Comparison of ENCODE assay signal across 17 cellular contexts in the genomic region with DNA sequence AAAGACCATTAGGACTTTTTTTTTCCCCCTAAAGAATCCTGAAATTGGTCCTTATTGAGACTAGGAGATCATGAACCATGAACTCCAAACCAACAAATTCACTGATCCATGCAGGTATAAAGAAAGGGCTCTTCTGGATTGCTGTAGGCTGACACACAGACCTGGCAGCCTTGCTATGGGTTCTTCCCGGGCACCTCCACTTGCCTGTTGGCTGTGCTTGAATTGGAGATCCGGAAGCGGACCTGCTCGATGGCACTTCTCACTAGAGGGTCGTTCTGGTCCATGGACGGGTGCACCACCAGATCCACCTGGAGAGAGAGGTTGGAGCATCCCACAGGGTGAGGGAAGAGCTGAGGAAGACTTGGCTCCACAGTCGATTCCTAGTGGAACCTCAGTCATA. TPM values are rescaled to one million over a fixed set of nuclear protein-coding genes. Genes with fewer than 3 reads are reported as not detected.
DNase-seq lines count a peak whose midpoint lies in the region; ATAC-seq, FAIRE-seq and TF ChIP-seq lines count a peak whose summit lies in the region.
"Had no signal": no experiment of that assay in that cellular context is flagged by ENCODE, and none has a peak within 500 bp of the region (broad histone marks: within the 10 kb centered on the region; RNA-seq: fewer than 3 reads in every experiment).

No MANE protein-coding gene starts in this region.

- H3K36me3 Mint-ChIP-seq in activated naive CD8-positive, alpha-beta T cell treated with anti-CD3 and anti-CD28 coated beads for 36 hours: peaks cover 20% of the 10 kb centered on the region
- peaks cover 42% of the 10 kb centered on the region for H3K36me3 Mint-ChIP-seq in activated naive CD8-positive, alpha-beta T cell treated with anti-CD3 and anti-CD28 coated beads, Interleukin-2, amount 50 U/mL, for 24 hours (ENCODE audit: low read depth)
- H3K36me3 Mint-ChIP-seq in activated T-helper 2 cell treated with anti-CD3 and anti-CD28 coated beads, Interferon-gamma antibody, Interleukin-2, Interleukin-4, amounts not matched to agents 10 μg/mL and 5 μg/mL and 100 μg/mL, durations not matched to agents 14 hours and 24 hours and 36 hours (ENCODE audit: low read depth): peaks cover 59% of the 10 kb centered on the region
- H3K36me3 Mint-ChIP-seq in stimulated activated effector memory CD8-positive, alpha-beta T cell treated with anti-CD3 and anti-CD28 coated beads, Interleukin-12 subunit alpha, Interleukin-12 subunit beta, amount 100 ng/mL, for 72 hours: peaks cover 95% of the 10 kb centered on the region

- H3F3A ChIP-seq in SK-N-SH (replicated peaks; ENCODE audit: insufficient read depth): no peaks in the 10 kb centered on the region

- no peak overlapping the region for H2AFZ ChIP-seq in SK-N-SH (ENCODE audit: low read depth)
- H2AFZ ChIP-seq: GM23248 had no signal

- no peaks in the 10 kb centered on the region for H3K79me2 ChIP-seq in SK-N-SH (ENCODE audit: insufficient read depth)

- no peak overlapping the region for H3K27ac ChIP-seq in kidney (ENCODE audit: low read depth in 2 of 2, low read length in 2 of 2)
- H3K27ac ChIP-seq in SK-N-SH (ENCODE audit: low read depth in 2 of 2, low read length in 1 of 2): no peak overlapping the region
- no peak overlapping the region for H3K27ac ChIP-seq in RWPE1
- H3K27ac ChIP-seq: BLaER1 treated with 17β-estradiol and CSF1 and Interleukin-3, amounts not matched to agents 10 nM and 100 nM; GM23248 had no signal

- 95% methylated on average over 5 of the region's 7 CpGs for WGBS in SK-N-SH (ENCODE audit: low lambda C conversion rate)

- POLR2A ChIA-PET in SK-N-SH (lab: Yijun Ruan, JAX): no interaction called here
- POLR2A ChIA-PET in RWPE1 (lab: Yijun Ruan, JAX; ENCODE audit: low non-redundant PET): no interaction called here

- H3K4me1 Mint-ChIP-seq in activated naive CD8-positive, alpha-beta T cell treated with anti-CD3 and anti-CD28 coated beads for 36 hours: peaks cover 3% of the 10 kb centered on the region
- H3K4me1 Mint-ChIP-seq in activated naive CD8-positive, alpha-beta T cell treated with anti-CD3 and anti-CD28 coated beads, Interleukin-2, amount 50 U/mL, for 24 hours: no peaks in the 10 kb centered on the region
- H3K4me1 Mint-ChIP-seq in activated T-helper 2 cell treated with anti-CD3 and anti-CD28 coated beads, Interferon-gamma antibody, Interleukin-2, Interleukin-4, amounts not matched to agents 10 μg/mL and 5 μg/mL and 100 μg/mL, durations not matched to agents 14 hours and 24 hours and 36 hours (ENCODE audit: low read depth): no peaks in the 10 kb centered on the region
- peaks cover 15% of the 10 kb centered on the region for H3K4me1 Mint-ChIP-seq in stimulated activated effector memory CD8-positive, alpha-beta T cell treated with anti-CD3 and anti-CD28 coated beads, Interleukin-12 subunit alpha, Interleukin-12 subunit beta, amount 100 ng/mL, for 72 hours

- no peaks in the 10 kb centered on the region for H3K9me2 ChIP-seq in SK-N-SH

- no peaks in the 10 kb centered on the region for H4K20me1 ChIP-seq in SK-N-SH (ENCODE audit: insufficient read depth)

- H3K27ac Mint-ChIP-seq in activated naive CD8-positive, alpha-beta T cell treated with anti-CD3 and anti-CD28 coated beads for 36 hours: peak overlapping the region; percentile 2
- no peak overlapping the region for H3K27ac Mint-ChIP-seq in activated naive CD8-positive, alpha-beta T cell treated with anti-CD3 and anti-CD28 coated beads, Interleukin-2, amount 50 U/mL, for 24 hours
- H3K27ac Mint-ChIP-seq in activated T-helper 2 cell treated with anti-CD3 and anti-CD28 coated beads, Interferon-gamma antibody, Interleukin-2, Interleukin-4, amounts not matched to agents 10 μg/mL and 5 μg/mL and 100 μg/mL, durations not matched to agents 14 hours and 24 hours and 36 hours: peak overlapping the region; percentile 52
- peak overlapping the region; percentile 62 for H3K27ac Mint-ChIP-seq in stimulated activated effector memory CD8-positive, alpha-beta T cell treated with anti-CD3 and anti-CD28 coated beads, Interleukin-12 subunit alpha, Interleukin-12 subunit beta, amount 100 ng/mL, for 72 hours
- H3K27ac Mint-ChIP-seq: CD4-positive, alpha-beta T cell had no signal

- intact Hi-C loops in activated T-helper 2 cell treated with anti-CD3 and anti-CD28 coated beads, Interferon-gamma antibody, Interleukin-2, Interleukin-4, amounts not matched to agents 10 μg/mL and 5 μg/mL and 100 μg/mL, durations not matched to agents 14 hours and 24 hours and 36 hours (cut with micrococcal nuclease): no loop called here
- intact Hi-C loops in kidney (cut with DNase I): no loop called here

- H3K4me3 ChIP-seq in kidney (ENCODE audit: low read length in 2 of 2): no peak overlapping the region
- H3K4me3 ChIP-seq in SK-N-SH (ENCODE audit: low read depth in 2 of 2, low read length in 1 of 2): no peak overlapping the region
- H3K4me3 ChIP-seq: BLaER1 treated with 17β-estradiol and CSF1 and Interleukin-3, amounts not matched to agents 10 nM and 100 nM; GM23248 had no signal

- no peaks in the 10 kb centered on the region for H3K27me3 ChIP-seq in SK-N-SH (ENCODE audit: insufficient read depth)
- H3K27me3 ChIP-seq: BLaER1 treated with 17β-estradiol and CSF1 and Interleukin-3, amounts not matched to agents 10 nM and 100 nM had no signal

- no peaks in the 10 kb centered on the region for H3K9me3 Mint-ChIP-seq in activated naive CD8-positive, alpha-beta T cell treated with anti-CD3 and anti-CD28 coated beads for 36 hours
- no peaks in the 10 kb centered on the region for H3K9me3 Mint-ChIP-seq in activated naive CD8-positive, alpha-beta T cell treated with anti-CD3 and anti-CD28 coated beads, Interleukin-2, amount 50 U/mL, for 24 hours
- H3K9me3 Mint-ChIP-seq in activated T-helper 2 cell treated with anti-CD3 and anti-CD28 coated beads, Interferon-gamma antibody, Interleukin-2, Interleukin-4, amounts not matched to agents 10 μg/mL and 5 μg/mL and 100 μg/mL, durations not matched to agents 14 hours and 24 hours and 36 hours: no peaks in the 10 kb centered on the region
- H3K9me3 Mint-ChIP-seq in stimulated activated effector memory CD8-positive, alpha-beta T cell treated with anti-CD3 and anti-CD28 coated beads, Interleukin-12 subunit alpha, Interleukin-12 subunit beta, amount 100 ng/mL, for 72 hours: no peaks in the 10 kb centered on the region
- H3K9me3 Mint-ChIP-seq: CD4-positive, alpha-beta T cell had no signal

- H3K9ac ChIP-seq in kidney (ENCODE audit: low read length in 2 of 2): no peak overlapping the region
- no peak overlapping the region for H3K9ac ChIP-seq in SK-N-SH
- H3K9ac ChIP-seq: BLaER1 treated with 17β-estradiol and CSF1 and Interleukin-3, amounts not matched to agents 10 nM and 100 nM; GM23248 had no signal

- no peak overlapping the region for H3K4me3 Mint-ChIP-seq in activated naive CD8-positive, alpha-beta T cell treated with anti-CD3 and anti-CD28 coated beads for 36 hours
- H3K4me3 Mint-ChIP-seq in activated naive CD8-positive, alpha-beta T cell treated with anti-CD3 and anti-CD28 coated beads, Interleukin-2, amount 50 U/mL, for 24 hours: no peak overlapping the region
- no peak overlapping the region for H3K4me3 Mint-ChIP-seq in activated T-helper 2 cell treated with anti-CD3 and anti-CD28 coated beads, Interferon-gamma antibody, Interleukin-2, Interleukin-4, amounts not matched to agents 10 μg/mL and 5 μg/mL and 100 μg/mL, durations not matched to agents 14 hours and 24 hours and 36 hours (ENCODE audit: low read depth)
- no peak overlapping the region for H3K4me3 Mint-ChIP-seq in stimulated activated effector memory CD8-positive, alpha-beta T cell treated with anti-CD3 and anti-CD28 coated beads, Interleukin-12 subunit alpha, Interleukin-12 subunit beta, amount 100 ng/mL, for 72 hours
- H3K4me3 Mint-ChIP-seq: CD4-positive, alpha-beta T cell had no signal

- FAIRE-seq in kidney (lab: Jason Lieb, UNC): no peak
- FAIRE-seq: H54, HTR-8/SVneo had no signal

- H3K4me2 ChIP-seq in SK-N-SH: no peak overlapping the region
- H3K4me2 ChIP-seq: BLaER1 treated with 17β-estradiol and CSF1 and Interleukin-3, amounts not matched to agents 10 nM and 100 nM had no signal

- H3K36me3 ChIP-seq in kidney (ENCODE audit: control insufficient read depth in 1 of 2, insufficient read depth in 2 of 2, low read length in 2 of 2): peaks cover 58 to 71% of the 10 kb centered on the region in 2 donors
- H3K36me3 ChIP-seq in SK-N-SH (replicated peaks in 1 of 2; ENCODE audit: control insufficient read depth in 1 of 2, insufficient read depth in 2 of 2, low read length in 1 of 2): peaks cover 34 to 92% of the 10 kb centered on the region in 2 experiments

- TF ChIP-seq EP300 in SK-N-SH (IDR thresholded peaks at IDR 0.05; ENCODE audit: borderline replicate concordance in 1 of 2, low read depth in 1 of 2, low read length in 1 of 2): no peak

- CTCF ChIA-PET in SK-N-SH (lab: Yijun Ruan, JAX): no interaction called here
- CTCF ChIA-PET in RWPE1 (lab: Yijun Ruan, JAX): interaction anchor here (0.7 kb wide), 1 partner anchor 10 kb away, joined by 3 read pairs; no protein-coding TSS in a partner anchor

- TF ChIP-seq CTCF in kidney (IDR thresholded peaks at IDR 0.05; ENCODE audit: borderline replicate concordance, extremely low read depth, insufficient read depth) (no peak), SK-N-SH (IDR thresholded peaks at IDR 0.05) (no peak), RWPE1 (conservative IDR thresholded peaks at IDR 0.05; ENCODE audit: low read depth) (no peak)

- DNase-seq in activated naive CD8-positive, alpha-beta T cell treated with anti-CD3 and anti-CD28 coated beads for 36 hours: no peak
- DNase-seq in activated naive CD8-positive, alpha-beta T cell treated with anti-CD3 and anti-CD28 coated beads, Interleukin-2, amount 50 U/mL, for 24 hours: no peak
- no peak for DNase-seq in activated T-helper 2 cell treated with anti-CD3 and anti-CD28 coated beads, Interferon-gamma antibody, Interleukin-2, Interleukin-4, amounts not matched to agents 10 μg/mL and 5 μg/mL and 100 μg/mL, durations not matched to agents 14 hours and 24 hours and 36 hours (ENCODE audit: low spot score)
- DNase-seq in kidney (peak; percentile 20), midbrain (lab: John Stamatoyannopoulos, UW) (no peak), SK-N-SH (no peak), RWPE1 (ENCODE audit: low spot score) (no peak)
- no peak for DNase-seq in stimulated activated effector memory CD8-positive, alpha-beta T cell treated with anti-CD3 and anti-CD28 coated beads, Interleukin-12 subunit alpha, Interleukin-12 subunit beta, amount 100 ng/mL, for 72 hours (ENCODE audit: low spot score in 2 of 2)
- DNase-seq: ACHN; Calu3; CD4-positive, alpha-beta T cell; DMS 273 treated with DMSO at 0.1 percent for 48 hours had no signal

- TF ChIP-seq RAD21 in SK-N-SH (IDR thresholded peaks at IDR 0.05; ENCODE audit: low read length): no peak

- ATAC-seq in activated naive CD8-positive, alpha-beta T cell treated with anti-CD3 and anti-CD28 coated beads, Interleukin-2, amount 50 U/mL, for 24 hours: no peak
- ATAC-seq in stimulated activated effector memory CD8-positive, alpha-beta T cell treated with anti-CD3 and anti-CD28 coated beads, Interleukin-12 subunit alpha, Interleukin-12 subunit beta, amount 100 ng/mL, for 72 hours: no peak
- ATAC-seq: HCT116 had no signal

- peaks cover 0 to 3% of the 10 kb centered on the region in 2 donors for H3K4me1 ChIP-seq in kidney (ENCODE audit: control insufficient read depth in 1 of 2, insufficient read depth in 1 of 2, low read depth in 1 of 2, low read length in 2 of 2)
- H3K4me1 ChIP-seq in SK-N-SH (ENCODE audit: control insufficient read depth in 1 of 2, insufficient read depth in 2 of 2, low read depth in 1 of 2, low read length in 1 of 2): no peaks in the 10 kb centered on the region

- H3K9me3 ChIP-seq in kidney (ENCODE audit: control insufficient read depth in 1 of 2, low read length in 2 of 2) (no peaks in the 10 kb centered on the region), SK-N-SH (no peaks in the 10 kb centered on the region)
- H3K9me3 ChIP-seq: BLaER1 treated with 17β-estradiol and CSF1 and Interleukin-3, amounts not matched to agents 10 nM and 100 nM had no signal

- H3K27me3 Mint-ChIP-seq in activated naive CD8-positive, alpha-beta T cell treated with anti-CD3 and anti-CD28 coated beads for 36 hours: no peaks in the 10 kb centered on the region
- H3K27me3 Mint-ChIP-seq in activated naive CD8-positive, alpha-beta T cell treated with anti-CD3 and anti-CD28 coated beads, Interleukin-2, amount 50 U/mL, for 24 hours: no peaks in the 10 kb centered on the region
- no peaks in the 10 kb centered on the region for H3K27me3 Mint-ChIP-seq in activated T-helper 2 cell treated with anti-CD3 and anti-CD28 coated beads, Interferon-gamma antibody, Interleukin-2, Interleukin-4, amounts not matched to agents 10 μg/mL and 5 μg/mL and 100 μg/mL, durations not matched to agents 14 hours and 24 hours and 36 hours (ENCODE audit: low read depth)
- H3K27me3 Mint-ChIP-seq: CD4-positive, alpha-beta T cell had no signal

RNA-seq across cellular contexts. Expression of a gene that starts 51.3 kb away (rescaled TPM):
- total RNA-seq in activated naive CD8-positive, alpha-beta T cell treated with anti-CD3 and anti-CD28 coated beads for 36 hours: 10 to 100 TPM; 49.7 to 52.0 TPM
- 62.2 and 66.9 TPM in 2 replicates for total RNA-seq in activated T-helper 2 cell treated with anti-CD3 and anti-CD28 coated beads, Interferon-gamma antibody, Interleukin-2, Interleukin-4, amounts not matched to agents 10 μg/mL and 5 μg/mL and 100 μg/mL, durations not matched to agents 14 hours and 24 hours and 36 hours
- 59.0 TPM for total RNA-seq in kidney
- 81.7 TPM for polyA plus RNA-seq in kidney (ENCODE audit: insufficient read depth, low read depth, low replicate concordance)
- polyA plus RNA-seq in SK-N-SH (2012; rRNA removed): 30.1 and 47.2 TPM in 2 replicates
- polyA plus RNA-seq in SK-N-SH (2012; cell fraction: cytosol; rRNA removed): 21.3 and 28.8 TPM in 2 replicates
- 84.5 and 107 TPM in 2 replicates for polyA plus RNA-seq in SK-N-SH (2012; cell fraction: nucleus; rRNA removed)

RNA-seq across cellular contexts. Expression of a gene that starts 51.5 kb away (rescaled TPM):
- 10 to 100 TPM; 10.1 to 10.9 TPM for total RNA-seq in activated naive CD8-positive, alpha-beta T cell treated with anti-CD3 and anti-CD28 coated beads for 36 hours
- total RNA-seq in activated T-helper 2 cell treated with anti-CD3 and anti-CD28 coated beads, Interferon-gamma antibody, Interleukin-2, Interleukin-4, amounts not matched to agents 10 μg/mL and 5 μg/mL and 100 μg/mL, durations not matched to agents 14 hours and 24 hours and 36 hours: 14.2 and 17.0 TPM in 2 replicates
- total RNA-seq in kidney: 40.2 TPM
- polyA plus RNA-seq in kidney (ENCODE audit: insufficient read depth, low read depth, low replicate concordance) (4.0 TPM), SK-N-SH (2012; rRNA removed) (25.5 and 28.6 TPM in 2 replicates)
- polyA plus RNA-seq in SK-N-SH (2012; cell fraction: cytosol; rRNA removed): 8.9 and 9.8 TPM in 2 replicates
- 87.5 and 111 TPM in 2 replicates for polyA plus RNA-seq in SK-N-SH (2012; cell fraction: nucleus; rRNA removed)
